20 cellular contexts compared by ENCODE assay signal in the genomic region with DNA sequence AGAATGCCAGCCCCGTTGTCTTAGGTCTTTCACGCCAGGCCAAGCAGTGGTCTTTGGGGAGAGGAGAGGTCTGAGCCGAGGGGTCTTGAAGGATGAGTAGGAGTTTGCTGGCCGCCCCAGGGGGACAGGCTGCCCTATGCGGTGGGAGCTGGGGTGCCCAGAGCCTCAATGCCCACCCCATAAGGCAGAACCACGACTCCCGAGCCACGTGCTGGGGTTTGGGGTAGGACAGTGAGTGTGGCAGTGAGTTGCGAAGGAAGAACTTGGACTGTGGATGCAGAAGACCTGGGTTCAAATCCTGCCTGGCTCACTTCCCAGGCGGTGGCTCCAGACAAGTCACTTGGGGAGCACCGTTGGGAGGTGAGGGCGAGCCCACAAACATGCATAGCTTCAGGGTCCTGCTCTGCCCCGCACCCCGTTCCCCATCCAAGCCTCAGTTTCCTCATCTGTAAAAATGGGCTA. TPM values are rescaled to one million over a fixed set of nuclear protein-coding genes. Genes with fewer than 3 reads are reported as not detected.
DNase-seq lines count a peak whose midpoint lies in the region; ATAC-seq and TF ChIP-seq lines count a peak whose summit lies in the region.
"Had no signal": no experiment of that assay in that cellular context is flagged by ENCODE, and none has a peak within 500 bp of the region (broad histone marks: within the 10 kb centered on the region; RNA-seq: fewer than 3 reads in every experiment).

No MANE protein-coding gene starts in this region.

- no peak overlapping the region for H3K4me3 ChIP-seq in Caco-2 (ENCODE audit: low read depth, low read length)
- H3K4me3 ChIP-seq in RWPE2 (ENCODE audit: severe bottlenecking) = no peak overlapping the region
- no peak overlapping the region for H3K4me3 ChIP-seq in gastroesophageal sphincter
- H3K4me3 ChIP-seq in sigmoid colon = no peak overlapping the region
- no peak overlapping the region for H3K4me3 ChIP-seq in colonic mucosa
- H3K4me3 ChIP-seq: SJSA1, uterus had no signal

- H3K27ac Mint-ChIP-seq in Caco-2 (ENCODE audit: unreplicated experiment) = peak overlapping the region; percentile 55
- H3K27ac Mint-ChIP-seq: activated naive CD8-positive, alpha-beta T cell treated with anti-CD3 and anti-CD28 coated beads, Interleukin-2, amount 10 ng/mL, durations not matched to agents 7 days and 5 days; activated T-helper 1 cell treated with anti-CD3 and anti-CD28 coated beads, Interleukin-12 subunit alpha, Interleukin-12 subunit beta, Interleukin-2, Interleukin-4 antibody, amounts not matched to agents 30 ng/mL and 10 ng/mL and 1 ng/mL, durations not matched to agents 14 hours and 24 hours and 36 hours; natural killer cell treated with Interleukin-12 subunit alpha and Interleukin-12 subunit beta and Interleukin-15 and Interleukin-18, amount 100 ng/mL, for 72 hours; T-helper 2 cell treated with Interferon-gamma antibody and Interleukin-4, amounts not matched to agents 5 μg/mL and 100 μg/mL, for 36 hours had no signal

- POLR2A ChIA-PET in Caco-2 (lab: Charles Lee) = no interaction called here

- no peak for TF ChIP-seq POLR2A in gastroesophageal sphincter (IDR thresholded peaks at IDR 0.05)
- TF ChIP-seq POLR2A in sigmoid colon (IDR thresholded peaks at IDR 0.05) = no peak

- TF ChIP-seq EP300 in gastroesophageal sphincter (IDR thresholded peaks at IDR 0.05) (no peak), sigmoid colon (IDR thresholded peaks at IDR 0.05) (no peak)

- H3K9me3 Mint-ChIP-seq in Caco-2 (ENCODE audit: unreplicated experiment) = no peaks in the 10 kb centered on the region
- H3K9me3 Mint-ChIP-seq: activated naive CD8-positive, alpha-beta T cell treated with anti-CD3 and anti-CD28 coated beads, Interleukin-2, amount 10 ng/mL, durations not matched to agents 7 days and 5 days; activated T-helper 1 cell treated with anti-CD3 and anti-CD28 coated beads, Interleukin-12 subunit alpha, Interleukin-12 subunit beta, Interleukin-2, Interleukin-4 antibody, amounts not matched to agents 30 ng/mL and 10 ng/mL and 1 ng/mL, durations not matched to agents 14 hours and 24 hours and 36 hours; memory B cell; natural killer cell treated with Interleukin-12 subunit alpha and Interleukin-12 subunit beta and Interleukin-15 and Interleukin-18, amount 100 ng/mL, for 72 hours; T-helper 2 cell treated with Interferon-gamma antibody and Interleukin-4, amounts not matched to agents 5 μg/mL and 100 μg/mL, for 36 hours had no signal

- intact Hi-C loops in Caco-2 (cut with micrococcal nuclease; ENCODE audit: unreplicated experiment) = loop anchor here (2.0 to 5.0 kb wide), 2 partner anchors 41 to 128 kb away; no protein-coding TSS in a partner anchor
- intact Hi-C loops in sigmoid colon (cut with DNase I) = loop anchor here (5.0 kb wide), 1 partner anchor 112 kb away; no protein-coding TSS in a partner anchor
- intact Hi-C loops in colonic mucosa (cut with DNase I) = loop anchor here (5.0 kb wide), 1 partner anchor 43 kb away; no protein-coding TSS in a partner anchor

- H3K9ac ChIP-seq in colonic mucosa (ENCODE audit: low read depth in 2 of 2, low read length in 2 of 2) = peak overlapping the region in 1 of 2 donors; percentile 2

- H3K4me1 Mint-ChIP-seq in Caco-2 (ENCODE audit: low read depth, unreplicated experiment) = peaks cover 13% of the 10 kb centered on the region

- H3K4me1 ChIP-seq in Caco-2 (peaks cover 11% of the 10 kb centered on the region; the same call in 1 of the 2 replicates), RWPE2 (ENCODE audit: insufficient read depth, poor library complexity, severe bottlenecking) (peaks cover 28% of the 10 kb centered on the region), gastroesophageal sphincter (peaks cover 7 to 79% (median 60%) of the 10 kb centered on the region in 3 donors), sigmoid colon (peaks cover 4 to 70% (median 66%) of the 10 kb centered on the region in 4 donors), colonic mucosa (peaks cover 14% of the 10 kb centered on the region)

- TF ChIP-seq CTCF in Caco-2 (IDR thresholded peaks at IDR 0.05; ENCODE audit: insufficient read depth in 1 of 2, low read depth in 1 of 2, low read length in 1 of 2, severe bottlenecking in 1 of 2, unreplicated experiment in 1 of 2) (no peak), RWPE2 (IDR thresholded peaks at IDR 0.05; ENCODE audit: poor library complexity, severe bottlenecking) (no peak), gastroesophageal sphincter (IDR thresholded peaks at IDR 0.05) (no peak), sigmoid colon (IDR thresholded peaks at IDR 0.05) (no peak), colonic mucosa (IDR thresholded peaks at IDR 0.05) (no peak)

- H3K36me3 ChIP-seq in Caco-2 (ENCODE audit: control insufficient read depth, insufficient read depth, low read length) (peaks cover 3% of the 10 kb centered on the region), RWPE2 (ENCODE audit: low read depth) (peaks cover 6% of the 10 kb centered on the region; the same call in 1 of the 2 replicates), gastroesophageal sphincter (peaks cover 0 to 27% of the 10 kb centered on the region in 2 donors), sigmoid colon (peaks cover 0 to 16% (median 10%) of the 10 kb centered on the region in 4 donors), colonic mucosa (no peaks in the 10 kb centered on the region)
- H3K36me3 ChIP-seq: uterus had no signal

- 89 to 96% methylated on average over 3 to 5 of the region's 14 CpGs for WGBS in gastroesophageal sphincter (ENCODE audit: low coverage in 1 of 2), 2 donors
- WGBS in sigmoid colon, 2 donors = 89 to 93% methylated on average over 14 of the region's 14 CpGs

- H3K27me3 ChIP-seq in Caco-2 (replicated peaks; ENCODE audit: control insufficient read depth, insufficient read depth, low read length) (no peaks in the 10 kb centered on the region), RWPE2 (ENCODE audit: insufficient read depth, poor library complexity, severe bottlenecking) (no peaks in the 10 kb centered on the region), gastroesophageal sphincter (no peaks in the 10 kb centered on the region), sigmoid colon (no peaks in the 10 kb centered on the region), colonic mucosa (no peaks in the 10 kb centered on the region)
- H3K27me3 ChIP-seq: SJSA1, uterus had no signal

- H3K36me3 Mint-ChIP-seq in Caco-2 (ENCODE audit: insufficient read depth, unreplicated experiment) = peaks cover 20% of the 10 kb centered on the region
- H3K36me3 Mint-ChIP-seq: natural killer cell treated with Interleukin-12 subunit alpha and Interleukin-12 subunit beta and Interleukin-15 and Interleukin-18, amount 100 ng/mL, for 72 hours had no signal

- H3K9me3 ChIP-seq in Caco-2 (no peaks in the 10 kb centered on the region), RWPE2 (ENCODE audit: severe bottlenecking) (no peaks in the 10 kb centered on the region), gastroesophageal sphincter (no peaks in the 10 kb centered on the region), sigmoid colon (no peaks in the 10 kb centered on the region), colonic mucosa (no peaks in the 10 kb centered on the region)
- H3K9me3 ChIP-seq: uterus had no signal

- DNase-seq in Caco-2 = no peak
- no peak for DNase-seq in RWPE2 (ENCODE audit: low spot score)
- no peak for DNase-seq in sigmoid colon
- DNase-seq in NCI-H526 treated with DMSO at 0.1 percent for 48 hours (lab: John Stamatoyannopoulos, UW) = no peak
- DNase-seq in colonic mucosa = no peak
- no peak for DNase-seq in kidney glomerular epithelial cell (lab: John Stamatoyannopoulos, UW)
- DNase-seq: activated naive CD8-positive, alpha-beta T cell treated with anti-CD3 and anti-CD28 coated beads, Interleukin-2, amount 10 ng/mL, durations not matched to agents 7 days and 5 days; COR-L47; head of caudate nucleus; NCI-H2029; NCI-H510A; stimulated activated naive CD8-positive, alpha-beta T cell treated with anti-CD3 and anti-CD28 coated beads, Interleukin-15, Interleukin-2, amounts not matched to agents 100 U/mL and 50 U/mL, for 24 hours; uterus had no signal

- CTCF ChIA-PET in Caco-2 (lab: Charles Lee) = no interaction called here

- no peak overlapping the region for H3K4me3 Mint-ChIP-seq in Caco-2 (ENCODE audit: unreplicated experiment)
- H3K4me3 Mint-ChIP-seq: activated naive CD8-positive, alpha-beta T cell treated with anti-CD3 and anti-CD28 coated beads, Interleukin-2, amount 10 ng/mL, durations not matched to agents 7 days and 5 days; activated T-helper 1 cell treated with anti-CD3 and anti-CD28 coated beads, Interleukin-12 subunit alpha, Interleukin-12 subunit beta, Interleukin-2, Interleukin-4 antibody, amounts not matched to agents 30 ng/mL and 10 ng/mL and 1 ng/mL, durations not matched to agents 14 hours and 24 hours and 36 hours; memory B cell; natural killer cell treated with Interleukin-12 subunit alpha and Interleukin-12 subunit beta and Interleukin-15 and Interleukin-18, amount 100 ng/mL, for 72 hours; T-helper 2 cell treated with Interferon-gamma antibody and Interleukin-4, amounts not matched to agents 5 μg/mL and 100 μg/mL, for 36 hours had no signal

- no peaks in the 10 kb centered on the region for H3K27me3 Mint-ChIP-seq in Caco-2 (ENCODE audit: insufficient read depth, unreplicated experiment)
- H3K27me3 Mint-ChIP-seq: activated naive CD8-positive, alpha-beta T cell treated with anti-CD3 and anti-CD28 coated beads, Interleukin-2, amount 10 ng/mL, durations not matched to agents 7 days and 5 days; memory B cell; natural killer cell treated with Interleukin-12 subunit alpha and Interleukin-12 subunit beta and Interleukin-15 and Interleukin-18, amount 100 ng/mL, for 72 hours had no signal

- no TSS peak for BruUV-seq in Caco-2 (replicated peaks; lab: Mats Ljungman, UMichigan)

- H3K27ac ChIP-seq in RWPE2 (ENCODE audit: poor library complexity, severe bottlenecking) = peak overlapping the region; percentile 69
- peak overlapping the region in 3 of 4 donors; percentile 6 to 100 (median 98) for H3K27ac ChIP-seq in gastroesophageal sphincter
- H3K27ac ChIP-seq in sigmoid colon = peak overlapping the region in 3 of 4 donors; percentile 99 to 100 (median 100)
- H3K27ac ChIP-seq in colonic mucosa = no peak overlapping the region
- H3K27ac ChIP-seq: SJSA1 had no signal

- ATAC-seq in RWPE2 (ENCODE audit: low read depth) (no peak), gastroesophageal sphincter (no peak), GM18517 (IDR thresholded peaks at IDR 0.05; ENCODE audit: unreplicated experiment) (no peak)
- ATAC-seq: natural killer cell treated with Interleukin-12 subunit alpha and Interleukin-12 subunit beta and Interleukin-15 and Interleukin-18, amount 100 ng/mL, for 72 hours had no signal

RNA-seq across cellular contexts. Expression of a gene that starts 5.5 kb away (rescaled TPM):
- total RNA-seq in Caco-2 (2022) = 86.3 and 91.3 TPM in 2 replicates
- total RNA-seq in gastroesophageal sphincter = 10 to 100 TPM; 28.6 to 71.8 (median 36.1) TPM
- total RNA-seq in sigmoid colon = 10 to 100 TPM; 17.5 to 42.1 (median 28.7) TPM
- 100 to 1,000 TPM in 1 of 3 donors, 10 to 100 TPM in 2; 67.0 to 103 (median 82.9) TPM for polyA plus RNA-seq in sigmoid colon
- total RNA-seq in colonic mucosa = 100 to 1,000 TPM; 117 to 127 TPM

RNA-seq across cellular contexts. Expression of a gene that starts 17.5 kb away (rescaled TPM):
- total RNA-seq in Caco-2 (2022) (13.8 and 15.2 TPM in 2 replicates), gastroesophageal sphincter (100 to 1,000 TPM; 125 to 330 (median 237) TPM), sigmoid colon (100 to 1,000 TPM; 283 to 383 (median 303) TPM), colonic mucosa (10 to 100 TPM; 18.8 to 33.1 TPM)
- polyA plus RNA-seq in sigmoid colon = 10 to 100 TPM; 25.8 to 46.2 (median 42.1) TPM

RNA-seq across cellular contexts. Expression of a gene that starts 31.7 kb away (rescaled TPM):
- total RNA-seq in Caco-2 (2022) = 0.63 and 1.2 TPM in 2 replicates
- total RNA-seq in gastroesophageal sphincter = 10 to 100 TPM in 3 of 4 donors, 1 to 10 TPM in 1; 4.4 to 48.2 (median 19.4) TPM
- total RNA-seq in sigmoid colon = 10 to 100 TPM in 3 of 4 donors, 1 to 10 TPM in 1; 7.1 to 31.6 (median 24.0) TPM
- 10 to 100 TPM in 1 of 3 donors, 1 to 10 TPM in 2; 2.3 to 10.3 (median 2.4) TPM for polyA plus RNA-seq in sigmoid colon
- total RNA-seq in colonic mucosa = 1 to 10 TPM; 7.7 to 8.1 TPM

RNA-seq across cellular contexts. Expression of a gene that starts 49.1 kb away (rescaled TPM):
- total RNA-seq in Caco-2 (2022) (271 and 286 TPM in 2 replicates), gastroesophageal sphincter (100 to 1,000 TPM in 2 of 4 donors, 10 to 100 TPM in 2; 75.1 to 120 (median 101) TPM), sigmoid colon (100 to 1,000 TPM in 1 of 4 donors, 10 to 100 TPM in 3; 62.8 to 100 (median 76.1) TPM), colonic mucosa (100 to 1,000 TPM; 122 to 339 TPM)
- 100 to 1,000 TPM in 1 of 3 donors, 10 to 100 TPM in 2; 80.5 to 224 (median 83.9) TPM for polyA plus RNA-seq in sigmoid colon

RNA-seq across cellular contexts. Expression of a gene that starts 52.6 kb away (rescaled TPM):
- total RNA-seq in Caco-2 (2022) (1.1 TPM in 2 replicates), gastroesophageal sphincter (10 to 100 TPM in 3 of 4 donors, 1 to 10 TPM in 1; 9.8 to 22.3 (median 19.2) TPM), sigmoid colon (1 to 10 TPM; 6.5 to 8.9 (median 8.4) TPM), colonic mucosa (1 to 10 TPM; 1.7 to 2.7 TPM)
- 1 to 10 TPM in 2 of 3 donors, under 1 TPM in 1; 0.92 to 4.9 (median 3.6) TPM for polyA plus RNA-seq in sigmoid colon
- total RNA-seq: SJSA1 had no signal
